8 cellular contexts compared by ENCODE assay signal in the genomic region with DNA sequence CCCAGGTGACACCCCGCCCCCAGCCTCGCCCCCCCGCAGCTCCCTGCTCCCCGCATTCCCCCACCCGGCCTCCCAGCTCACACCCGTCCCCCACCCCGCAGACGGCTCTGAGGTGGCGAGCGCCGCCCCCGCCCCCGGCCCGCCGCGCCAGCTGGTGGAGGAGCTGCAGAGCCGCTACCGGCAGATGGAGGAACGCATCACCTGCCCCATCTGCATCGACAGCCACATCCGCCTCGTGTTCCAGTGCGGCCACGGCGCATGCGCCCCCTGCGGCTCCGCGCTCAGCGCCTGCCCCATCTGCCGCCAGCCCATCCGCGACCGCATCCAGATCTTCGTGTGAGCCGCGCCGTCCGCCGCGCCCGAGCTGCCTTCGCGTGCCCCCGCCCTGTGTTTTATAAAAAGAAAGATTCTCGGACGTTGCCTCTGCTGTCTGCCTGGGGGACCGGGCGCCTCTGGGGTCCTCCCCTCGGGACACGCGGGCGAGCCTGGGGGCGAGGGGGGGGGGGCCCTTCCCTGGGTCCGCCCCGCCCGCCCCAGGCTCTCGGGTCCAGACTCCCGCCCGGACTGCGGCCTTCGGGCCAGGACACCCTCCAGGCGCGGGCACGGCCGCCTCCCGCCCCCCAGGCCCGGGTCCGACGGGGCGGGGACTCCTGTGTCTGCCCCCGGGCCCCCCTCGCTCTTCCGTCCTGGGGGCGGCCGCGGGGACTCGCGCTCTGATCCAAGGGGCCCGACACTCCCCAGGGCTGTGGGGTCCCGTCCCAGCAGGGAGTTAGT. TPM values are rescaled to one million over a fixed set of nuclear protein-coding genes. Genes with fewer than 3 reads are reported as not detected.
A peak's percentile ranks its signal among the peaks of the same experiment; 100 is the strongest.
DNase-seq lines count a peak whose midpoint lies in the region; ATAC-seq and TF ChIP-seq lines count a peak whose summit lies in the region.

No MANE protein-coding gene starts in this region.

- H3K9me3 Mint-ChIP-seq in CD8-positive, alpha-beta memory T cell: peaks cover 0 to 2% (median 0%) of the 10 kb centered on the region in 5 donors
- no peaks in the 10 kb centered on the region; the same call in 2 of the 3 replicates for H3K9me3 Mint-ChIP-seq in GM23338

- peaks cover 0 to 2% of the 10 kb centered on the region in 2 donors for H3K27me3 Mint-ChIP-seq in CD8-positive, alpha-beta memory T cell
- peaks cover 11% of the 10 kb centered on the region for H3K27me3 Mint-ChIP-seq in GM23338 (ENCODE audit: insufficient read depth, low read depth, poor library complexity)

- DNase-seq in CD8-positive, alpha-beta memory T cell: peak; percentile 92 to 98 (median 97)
- DNase-seq in GM23338 (ENCODE audit: low spot score) (peak; percentile 93), NCI-H2171 (lab: John Stamatoyannopoulos, UW) (peak; percentile 93), activated T-cell treated with anti-CD3 and anti-CD28 coated beads for 48 hours (ENCODE audit: low read depth) (peak; percentile 91), fibroblast of mammary gland (ENCODE audit: low read depth) (peak; percentile 66), prostate gland (ENCODE audit: low spot score) (peak; percentile 46), ureter (ENCODE audit: low spot score) (peak; percentile 83), HuH-7 (ENCODE audit: low spot score) (no peak)

- POLR2A ChIA-PET in CD8-positive, alpha-beta memory T cell (lab: Charles Lee): interaction anchor here (0.5 to 3.7 kb wide), 9 partner anchors 9 to 265 kb away, joined by 3 to 101 read pairs (median 4); a partner anchor contains a TSS

- peak overlapping the region; percentile 86 to 96 (median 92) for H3K4me3 Mint-ChIP-seq in CD8-positive, alpha-beta memory T cell
- peak overlapping the region; percentile 77 for H3K4me3 Mint-ChIP-seq in GM23338

- no peaks in the 10 kb centered on the region for H3K27me3 ChIP-seq in CD8-positive, alpha-beta memory T cell (ENCODE audit: insufficient read depth, low read length, poor library complexity, severe bottlenecking)
- peaks cover 19% of the 10 kb centered on the region for H3K27me3 ChIP-seq in GM23338 (ENCODE audit: insufficient read depth)
- H3K27me3 ChIP-seq in prostate gland (replicated peaks; ENCODE audit: insufficient read depth): peaks cover 9% of the 10 kb centered on the region

- H3K36me3 Mint-ChIP-seq in CD8-positive, alpha-beta memory T cell: peaks cover 0 to 2% (median 0%) of the 10 kb centered on the region in 3 donors
- no peaks in the 10 kb centered on the region for H3K36me3 Mint-ChIP-seq in GM23338 (ENCODE audit: low read depth)

- WGBS in prostate gland: 13% methylated on average over 46 of the region's 81 CpGs

- TF ChIP-seq CTCF in GM23338 (conservative IDR thresholded peaks at IDR 0.05; ENCODE audit: low read depth in 2 of 2) (0 out of 4 replicates have a peak, but pooled peaks of 1 of the 2 experiments have one; percentile 1), fibroblast of mammary gland (conservative IDR thresholded peaks at IDR 0.05; ENCODE audit: control insufficient read depth, insufficient read depth, low read depth, low read length) (no peak), prostate gland (IDR thresholded peaks at IDR 0.05) (no peak)

- H3K4me1 Mint-ChIP-seq in CD8-positive, alpha-beta memory T cell: peaks cover 6 to 17% (median 8%) of the 10 kb centered on the region in 3 donors
- no peaks in the 10 kb centered on the region for H3K4me1 Mint-ChIP-seq in GM23338

- no peak overlapping the region for H2AFZ ChIP-seq in GM23338

- H3K27ac ChIP-seq in CD8-positive, alpha-beta memory T cell (ENCODE audit: low read depth, low read length): peak overlapping the region; percentile 51
- H3K27ac ChIP-seq in GM23338 (ENCODE audit: low read depth) (no peak overlapping the region), prostate gland (peak overlapping the region; percentile 48 to 66)

- H3F3A ChIP-seq in GM23338 (replicated peaks; ENCODE audit: low read depth): 0 out of 2 replicates have a peak, but pooled peaks cover 3% of the 10 kb centered on the region

- H4K20me1 ChIP-seq in GM23338 (replicated peaks; ENCODE audit: insufficient read depth): no peaks in the 10 kb centered on the region

- peaks cover 5% of the 10 kb centered on the region for H3K4me1 ChIP-seq in CD8-positive, alpha-beta memory T cell (ENCODE audit: insufficient read depth, low read length)
- no peaks in the 10 kb centered on the region for H3K4me1 ChIP-seq in GM23338 (ENCODE audit: insufficient read depth)
- H3K4me1 ChIP-seq in prostate gland (replicated peaks): no peaks in the 10 kb centered on the region

- H3K4me3 ChIP-seq in CD8-positive, alpha-beta memory T cell (ENCODE audit: low read length): no peak overlapping the region
- H3K4me3 ChIP-seq in GM23338 (peak overlapping the region; percentile 50), fibroblast of mammary gland (ENCODE audit: control insufficient read depth, low read depth, low read length) (no peak overlapping the region), prostate gland (no peak overlapping the region)

- peak overlapping the region; percentile 91 to 99 (median 96) for H3K27ac Mint-ChIP-seq in CD8-positive, alpha-beta memory T cell
- H3K27ac Mint-ChIP-seq in GM23338: peak overlapping the region; percentile 89; the same call in 1 of the 2 replicates

- H3K79me2 ChIP-seq in GM23338 (replicated peaks; ENCODE audit: insufficient read depth): no peaks in the 10 kb centered on the region

- peak; percentile 13 for ATAC-seq in GM23338

- peak; percentile 18 for TF ChIP-seq POLR2A in prostate gland (IDR thresholded peaks at IDR 0.05)

- H3K4me2 ChIP-seq in GM23338: peak overlapping the region; percentile 74; the same call in 1 of the 2 replicates

- H3K9me3 ChIP-seq in CD8-positive, alpha-beta memory T cell (ENCODE audit: low read length): no peaks in the 10 kb centered on the region
- no peaks in the 10 kb centered on the region for H3K9me3 ChIP-seq in prostate gland

- H3K9me2 ChIP-seq in GM23338 (ENCODE audit: insufficient read depth): no peaks in the 10 kb centered on the region

- intact Hi-C loops in prostate gland (cut with DNase I): no loop called here

- CTCF ChIA-PET in CD8-positive, alpha-beta memory T cell (lab: Charles Lee): interaction anchor here (1.8 to 3.9 kb wide), 5 partner anchors 9 to 48 kb away, joined by 6 to 29 read pairs (median 8); a partner anchor contains a TSS

- no peaks in the 10 kb centered on the region for H3K36me3 ChIP-seq in CD8-positive, alpha-beta memory T cell (ENCODE audit: insufficient read depth, low read length)
- no peaks in the 10 kb centered on the region for H3K36me3 ChIP-seq in GM23338 (ENCODE audit: insufficient read depth)
- H3K36me3 ChIP-seq in prostate gland: no peaks in the 10 kb centered on the region

TF ChIP-seq in GM23338, 12 proteins besides CTCF, POLR2A, EP300 and RAD21 (continues in another document):
- TF ChIP-seq NANOG (IDR thresholded peaks at IDR 0.05; ENCODE audit: borderline replicate concordance): no peak
- no peak for TF ChIP-seq ZNF331 (CRISPR knock-in tag; IDR thresholded peaks at IDR 0.05; ENCODE audit: low read depth)
- 0 out of 2 replicates have a peak, but pooled peaks have one; percentile 42 for TF ChIP-seq CREB1 (CRISPR knock-in tag; IDR thresholded peaks at IDR 0.05; ENCODE audit: low read depth)
- peak; percentile 62 for TF ChIP-seq POLR2AphosphoS5 (IDR thresholded peaks at IDR 0.05; ENCODE audit: low read depth)
- TF ChIP-seq EZH2phosphoT487 (IDR thresholded peaks at IDR 0.05; ENCODE audit: unreplicated experiment): no peak

RNA-seq across cellular contexts. Expression of a gene that starts 1.6 kb away (rescaled TPM):
- total RNA-seq in CD8-positive, alpha-beta memory T cell: 1 to 10 TPM; 2.1 to 2.9 TPM
- 3.4 TPM for polyA plus RNA-seq in CD8-positive, alpha-beta memory T cell
- 12.5 and 15.8 TPM in 2 replicates for total RNA-seq in GM23338 (2014; rRNA removed; shearing (Covaris generic))
- polyA plus RNA-seq in GM23338 (2016; fragmentation: Nextera tagmentation; extraction: Ambion mirVana): 15.0 and 16.2 TPM in 2 replicates
- 10 to 100 TPM in 1 of 2 donors, 1 to 10 TPM in 1; 4.4 to 55.4 TPM for total RNA-seq in prostate gland
- 16.6 TPM for total RNA-seq in ureter

RNA-seq across cellular contexts. Expression of a gene that starts 15.1 kb away (rescaled TPM):
- 10 to 100 TPM; 45.7 to 46.6 TPM for total RNA-seq in CD8-positive, alpha-beta memory T cell
- 40.4 TPM for polyA plus RNA-seq in CD8-positive, alpha-beta memory T cell
- total RNA-seq in GM23338 (2014; rRNA removed; shearing (Covaris generic)): 57.3 and 82.6 TPM in 2 replicates
- 104 and 120 TPM in 2 replicates for polyA plus RNA-seq in GM23338 (2016; fragmentation: Nextera tagmentation; extraction: Ambion mirVana)
- total RNA-seq in prostate gland (100 to 1,000 TPM in 1 of 2 donors, 10 to 100 TPM in 1; 60.6 to 152 TPM), ureter (64.5 TPM)

RNA-seq across cellular contexts. Expression of a gene that starts 28.4 kb away (rescaled TPM):
- 10 to 100 TPM; 42.2 to 45.6 TPM for total RNA-seq in CD8-positive, alpha-beta memory T cell
- polyA plus RNA-seq in CD8-positive, alpha-beta memory T cell: 18.3 TPM
- 19.8 and 22.4 TPM in 2 replicates for total RNA-seq in GM23338 (2014; rRNA removed; shearing (Covaris generic))
- 76.7 and 82.1 TPM in 2 replicates for polyA plus RNA-seq in GM23338 (2016; fragmentation: Nextera tagmentation; extraction: Ambion mirVana)
- 10 to 100 TPM; 15.0 to 31.2 TPM for total RNA-seq in prostate gland
- 20.2 TPM for total RNA-seq in ureter

RNA-seq across cellular contexts. Expression of a gene that starts 30.4 kb away (rescaled TPM):
- 1 to 10 TPM; 2.9 to 3.1 TPM for total RNA-seq in CD8-positive, alpha-beta memory T cell
- 1.1 TPM for polyA plus RNA-seq in CD8-positive, alpha-beta memory T cell
- 11.1 and 15.1 TPM in 2 replicates for total RNA-seq in GM23338 (2014; rRNA removed; shearing (Covaris generic))
- 7.7 and 8.6 TPM in 2 replicates for polyA plus RNA-seq in GM23338 (2016; fragmentation: Nextera tagmentation; extraction: Ambion mirVana)
- total RNA-seq in prostate gland (10 to 100 TPM in 1 of 2 donors, 1 to 10 TPM in 1; 3.5 to 33.3 TPM), ureter (4.1 TPM)

RNA-seq across cellular contexts. Expression of a gene that starts 55.7 kb away (rescaled TPM):
- total RNA-seq in CD8-positive, alpha-beta memory T cell: 100 to 1,000 TPM; 123 to 128 TPM
- 231 TPM for polyA plus RNA-seq in CD8-positive, alpha-beta memory T cell
- total RNA-seq in GM23338 (2014; rRNA removed; shearing (Covaris generic)): 148 and 163 TPM in 2 replicates
- polyA plus RNA-seq in GM23338 (2016; fragmentation: Nextera tagmentation; extraction: Ambion mirVana): 244 and 248 TPM in 2 replicates
- total RNA-seq in prostate gland: 100 to 1,000 TPM; 173 to 203 TPM
- total RNA-seq in ureter: 116 TPM
